13 cellular contexts compared by ENCODE assay signal in genomic region chr6:166936079-166936787, GRCh38. TPM values are rescaled to one million over a fixed set of nuclear protein-coding genes. Genes with fewer than 3 reads are reported as not detected.
A peak's percentile ranks its signal among the peaks of the same experiment; 100 is the strongest.
DNase-seq lines count a peak whose midpoint lies in the region; ATAC-seq and TF ChIP-seq lines count a peak whose summit lies in the region.
"Had no signal": no experiment of that assay in that cellular context is flagged by ENCODE, and none has a peak within 500 bp of the region (broad histone marks: within the 10 kb centered on the region; RNA-seq: fewer than 3 reads in every experiment).

No MANE protein-coding gene starts in this region.

- H3K27me3 ChIP-seq in DND-41 (ENCODE audit: insufficient read depth, low read length, poor library complexity) = no peaks in the 10 kb centered on the region
- no peaks in the 10 kb centered on the region for H3K27me3 ChIP-seq in WERI-Rb-1 (ENCODE audit: insufficient read depth, low read depth, severe bottlenecking)
- H3K27me3 ChIP-seq: colonic mucosa had no signal

- no peak overlapping the region for H3K4me3 Mint-ChIP-seq in activated CD4-positive, alpha-beta T cell treated with anti-CD3 and anti-CD28 coated beads, Interleukin-2, amount 10 ng/mL, durations not matched to agents 24 days and 14 days
- no peak overlapping the region for H3K4me3 Mint-ChIP-seq in T-helper 17 cell
- H3K4me3 Mint-ChIP-seq: stimulated activated effector memory CD8-positive, alpha-beta T cell treated with anti-CD3 and anti-CD28 coated beads, Interleukin-12 subunit alpha, Interleukin-12 subunit beta, amount 100 ng/mL, for 72 hours had no signal

- peak; percentile 74 for DNase-seq in activated CD4-positive, alpha-beta T cell treated with anti-CD3 and anti-CD28 coated beads, Interleukin-2, amount 10 ng/mL, durations not matched to agents 24 days and 14 days
- no peak for DNase-seq in activated CD4-positive, alpha-beta T cell treated with anti-CD3 and anti-CD28 coated beads for 1 hour
- DNase-seq in DND-41 (peak; percentile 33), T-helper 17 cell (no peak), mesenteric fat pad (ENCODE audit: low spot score) (peak; percentile 88), WERI-Rb-1 (no peak)
- DNase-seq: amniotic stem cell, colonic mucosa, NCI-H1417 treated with DMSO at 0.1 percent for 48 hours had no signal

- peak overlapping the region; percentile 72 for H3K27ac Mint-ChIP-seq in activated CD4-positive, alpha-beta T cell treated with anti-CD3 and anti-CD28 coated beads, Interleukin-2, amount 10 ng/mL, durations not matched to agents 24 days and 14 days
- peak overlapping the region; percentile 77 for H3K27ac Mint-ChIP-seq in T-helper 17 cell
- H3K27ac Mint-ChIP-seq: stimulated activated effector memory CD8-positive, alpha-beta T cell treated with anti-CD3 and anti-CD28 coated beads, Interleukin-12 subunit alpha, Interleukin-12 subunit beta, amount 100 ng/mL, for 72 hours had no signal

- no peaks in the 10 kb centered on the region for H3K9me3 ChIP-seq in DND-41 (ENCODE audit: insufficient read depth, low read length, severe bottlenecking)
- H3K9me3 ChIP-seq in T-helper 17 cell (ENCODE audit: control insufficient read depth, low read length, poor library complexity, severe bottlenecking) = no peaks in the 10 kb centered on the region
- no peaks in the 10 kb centered on the region for H3K9me3 ChIP-seq in WERI-Rb-1 (ENCODE audit: severe bottlenecking)
- H3K9me3 ChIP-seq: colonic mucosa, SK-N-SH had no signal

- H3K27ac ChIP-seq in DND-41 (ENCODE audit: low read length) = no peak overlapping the region
- H3K27ac ChIP-seq in WERI-Rb-1 = no peak overlapping the region
- H3K27ac ChIP-seq: colonic mucosa had no signal

- peaks cover 69% of the 10 kb centered on the region for H3K36me3 Mint-ChIP-seq in activated CD4-positive, alpha-beta T cell treated with anti-CD3 and anti-CD28 coated beads, Interleukin-2, amount 10 ng/mL, durations not matched to agents 24 days and 14 days (ENCODE audit: low read depth)
- peaks cover 6% of the 10 kb centered on the region for H3K36me3 Mint-ChIP-seq in T-helper 17 cell (ENCODE audit: low read depth)

- ATAC-seq in DND-41 (ENCODE audit: insufficient read depth, low read depth) = peak; percentile 78
- peak; percentile 51 for ATAC-seq in T-helper 17 cell
- ATAC-seq in GM19395 (IDR thresholded peaks at IDR 0.05; ENCODE audit: unreplicated experiment) = no peak
- ATAC-seq in GM21447 (IDR thresholded peaks at IDR 0.05; ENCODE audit: unreplicated experiment) = no peak
- ATAC-seq: stimulated activated effector memory CD8-positive, alpha-beta T cell treated with anti-CD3 and anti-CD28 coated beads, Interleukin-12 subunit alpha, Interleukin-12 subunit beta, amount 100 ng/mL, for 72 hours had no signal

- H3K4me1 Mint-ChIP-seq in activated CD4-positive, alpha-beta T cell treated with anti-CD3 and anti-CD28 coated beads, Interleukin-2, amount 10 ng/mL, durations not matched to agents 24 days and 14 days = peaks cover 29% of the 10 kb centered on the region
- peaks cover 35% of the 10 kb centered on the region for H3K4me1 Mint-ChIP-seq in T-helper 17 cell

- no peaks in the 10 kb centered on the region for H3K27me3 Mint-ChIP-seq in activated CD4-positive, alpha-beta T cell treated with anti-CD3 and anti-CD28 coated beads, Interleukin-2, amount 10 ng/mL, durations not matched to agents 24 days and 14 days
- H3K27me3 Mint-ChIP-seq in T-helper 17 cell = no peaks in the 10 kb centered on the region

- peaks cover 11% of the 10 kb centered on the region for H3K4me1 ChIP-seq in DND-41 (ENCODE audit: insufficient read depth, low read length)
- H3K4me1 ChIP-seq: colonic mucosa had no signal

- TF ChIP-seq CTCF in DND-41 (IDR thresholded peaks at IDR 0.05; ENCODE audit: borderline replicate concordance, extremely low read depth, low read length, poor library complexity, severe bottlenecking) (no peak), WERI-Rb-1 (IDR thresholded peaks at IDR 0.05; ENCODE audit: low read depth, low read length) (no peak)

- H3K9ac ChIP-seq in DND-41 (ENCODE audit: low read depth, low read length) = no peak overlapping the region
- H3K9ac ChIP-seq: SK-N-SH had no signal

- H2AFZ ChIP-seq in DND-41 (ENCODE audit: low read depth, low read length) = no peak overlapping the region

- intact Hi-C loops in activated CD4-positive, alpha-beta T cell treated with anti-CD3 and anti-CD28 coated beads, Interleukin-2, amount 10 ng/mL, durations not matched to agents 24 days and 14 days (cut with micrococcal nuclease) = no loop called here

- H3K36me3 ChIP-seq in DND-41 (ENCODE audit: insufficient read depth, low read length) (peaks cover 25% of the 10 kb centered on the region), WERI-Rb-1 (no peaks in the 10 kb centered on the region; the same call in 1 of the 2 replicates)
- H3K36me3 ChIP-seq: colonic mucosa had no signal

- no peak overlapping the region for H3K4me2 ChIP-seq in DND-41 (ENCODE audit: insufficient read depth, low read length)
- H3K4me2 ChIP-seq: SK-N-SH had no signal

- no peaks in the 10 kb centered on the region for H3K9me3 Mint-ChIP-seq in activated CD4-positive, alpha-beta T cell treated with anti-CD3 and anti-CD28 coated beads, Interleukin-2, amount 10 ng/mL, durations not matched to agents 24 days and 14 days
- H3K9me3 Mint-ChIP-seq: stimulated activated effector memory CD8-positive, alpha-beta T cell treated with anti-CD3 and anti-CD28 coated beads, Interleukin-12 subunit alpha, Interleukin-12 subunit beta, amount 100 ng/mL, for 72 hours had no signal

- H3K79me2 ChIP-seq in DND-41 (ENCODE audit: insufficient read depth, low read length) = no peaks in the 10 kb centered on the region

- H3K4me3 ChIP-seq in DND-41 (ENCODE audit: low read depth in 1 of 2, low read length in 2 of 2) = no peak overlapping the region
- no peak overlapping the region for H3K4me3 ChIP-seq in WERI-Rb-1 (ENCODE audit: low read depth, low read length)
- H3K4me3 ChIP-seq: colonic mucosa had no signal

- no peaks in the 10 kb centered on the region; the same call in 1 of the 2 replicates for H4K20me1 ChIP-seq in DND-41 (ENCODE audit: insufficient read depth, low read length)

RNA-seq across cellular contexts. Expression of gene RNASET2, which starts 20.1 kb away (rescaled TPM):
- total RNA-seq in activated CD4-positive, alpha-beta T cell treated with anti-CD3 and anti-CD28 coated beads, Interleukin-2, amount 10 ng/mL, durations not matched to agents 24 days and 14 days = 93.3 and 108 TPM in 2 replicates
- total RNA-seq in T-helper 17 cell (100 to 1,000 TPM; 245 to 340 TPM), mesenteric fat pad (50.6 TPM)

Comparison
In these comparisons a context has a peak if more than half of its experiments do, and no peak if none do; other contexts are left out.
1. DNase-seq: peak in activated CD4-positive, alpha-beta T cell treated with anti-CD3 and anti-CD28 coated beads, Interleukin-2, amount 10 ng/mL, durations not matched to agents 24 days and 14 days (single experiment), DND-41 (single experiment) and mesenteric fat pad (single experiment); none in activated CD4-positive, alpha-beta T cell treated with anti-CD3 and anti-CD28 coated beads for 1 hour (single experiment), T-helper 17 cell (0 of 3) and WERI-Rb-1 (single experiment).
2. ATAC-seq: peak in DND-41 (single experiment) and T-helper 17 cell (single experiment); none in GM19395 (single experiment) and GM21447 (single experiment).